In genomic region chr20:407097-407952, GRCh38 we compare ENCODE assay signal across 8 cellular contexts. TPM values are rescaled to one million over a fixed set of nuclear protein-coding genes. Genes with fewer than 3 reads are reported as not detected.
DNase-seq lines count a peak whose midpoint lies in the region; ATAC-seq and TF ChIP-seq lines count a peak whose summit lies in the region.

No MANE protein-coding gene starts in this region.

- peaks cover 16% of the 10 kb centered on the region for H3K36me3 ChIP-seq in WERI-Rb-1

- peak overlapping the region; percentile 64 for H3K4me3 ChIP-seq in WERI-Rb-1 (ENCODE audit: low read depth, low read length)
- peak overlapping the region; percentile 92 for H3K4me3 ChIP-seq in coronary artery

- intact Hi-C loops in left colon (cut with DNase I, micrococcal nuclease) = no loop called here

- no peaks in the 10 kb centered on the region for H3K9me3 ChIP-seq in WERI-Rb-1 (ENCODE audit: severe bottlenecking)

- ATAC-seq in GM18520 (IDR thresholded peaks at IDR 0.05; ENCODE audit: unreplicated experiment) = peak; percentile 57
- ATAC-seq in HG03045 (IDR thresholded peaks at IDR 0.05; ENCODE audit: unreplicated experiment) = peak; percentile 61
- ATAC-seq in left colon = peak; percentile 68

- H3K27ac ChIP-seq in WERI-Rb-1 = peak overlapping the region; percentile 65
- peak overlapping the region; percentile 62 to 96 for H3K27ac ChIP-seq in coronary artery

- H3K27me3 ChIP-seq in WERI-Rb-1 (ENCODE audit: insufficient read depth, low read depth, severe bottlenecking) = no peaks in the 10 kb centered on the region

- peak; percentile 45 for TF ChIP-seq CTCF in WERI-Rb-1 (IDR thresholded peaks at IDR 0.05; ENCODE audit: low read depth, low read length)
- no peak for TF ChIP-seq CTCF in coronary artery (IDR thresholded peaks at IDR 0.05)

- peak; percentile 93 for DNase-seq in AG08395 (ENCODE audit: low spot score)
- peak; percentile 50 for DNase-seq in NCI-H2107 (lab: John Stamatoyannopoulos, UW)
- DNase-seq in WERI-Rb-1 = peak; percentile 78
- peak; percentile 88 for DNase-seq in coronary artery (ENCODE audit: low spot score)
- peak; percentile 74 to 80 for DNase-seq in left colon
- DNase-seq in stimulated activated CD4-positive, alpha-beta T cell treated with anti-CD3 and anti-CD28 coated beads, Interleukin-1b, Interleukin-23, amount 100 ng/mL, for 48 hours = peak; percentile 77

RNA-seq across cellular contexts. Expression of gene RBCK1, which starts 0.8 kb away (rescaled TPM):
- total RNA-seq in left colon = 100 to 1,000 TPM; 103 to 134 TPM

RNA-seq across cellular contexts. Expression of gene TRIB3, which starts 26.8 kb away (rescaled TPM):
- 10 to 100 TPM in 1 of 2 donors, 1 to 10 TPM in 1; 6.4 to 16.7 TPM for total RNA-seq in left colon

RNA-seq across cellular contexts. Expression of gene TBC1D20, which starts 55.0 kb away (rescaled TPM):
- total RNA-seq in left colon = 10 to 100 TPM; 29.0 to 32.3 TPM

Comparison
In these comparisons a context has a peak if more than half of its experiments do, and no peak if none do; other contexts are left out.
1. Peak in every context shown above with its lines: DNase-seq, ATAC-seq, H3K4me3 ChIP-seq and H3K27ac ChIP-seq.